In the genomic region with DNA sequence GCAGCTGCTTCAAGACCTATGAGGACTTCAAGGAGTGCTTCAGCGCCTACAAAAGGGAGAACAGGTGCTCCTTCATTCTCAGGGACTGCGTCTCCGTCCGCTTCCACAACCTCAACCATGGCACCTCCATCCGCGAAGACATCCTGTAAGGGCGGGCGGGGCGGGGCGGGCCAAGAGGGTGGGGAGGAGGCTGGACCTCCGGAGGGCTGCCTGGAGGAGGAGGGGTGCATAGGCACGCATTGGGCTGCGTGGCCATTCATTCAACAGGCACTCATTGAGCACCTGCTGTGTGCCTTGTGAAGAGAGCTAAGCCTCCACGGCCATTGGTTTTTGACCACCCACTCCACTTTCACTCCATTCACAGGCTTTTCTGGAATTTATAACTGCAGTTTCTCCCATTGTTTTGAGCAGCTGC, we compare ENCODE assay signal across 1 cellular context.
TF ChIP-seq lines count a peak whose summit lies in the region.

No MANE protein-coding gene starts in this region.

TF ChIP-seq in HepG2, 621 proteins besides CTCF, POLR2A, EP300 and RAD21 (continues in another document):
- TF ChIP-seq GATAD2A (CRISPR knock-in tag; IDR thresholded peaks at IDR 0.05) (no peak), RBAK (CRISPR knock-in tag; IDR thresholded peaks at IDR 0.05) (no peak), ZNF530 (CRISPR knock-in tag; IDR thresholded peaks at IDR 0.05; ENCODE audit: low read depth) (peak; percentile 16; the same call in 1 of the 2 replicates), NR2C2 (CRISPR knock-in tag; IDR thresholded peaks at IDR 0.05; ENCODE audit: borderline replicate concordance) (peak; percentile 15; the same call in 1 of the 2 replicates), EED (CRISPR knock-in tag; IDR thresholded peaks at IDR 0.05) (no peak), NCOR1 (IDR thresholded peaks at IDR 0.05; ENCODE audit: borderline replicate concordance, low read length) (no peak), FOXO1 (CRISPR knock-in tag; IDR thresholded peaks at IDR 0.05) (no peak), DMAP1 (CRISPR knock-in tag; IDR thresholded peaks at IDR 0.05) (no peak), TCF7L2 (IDR thresholded peaks at IDR 0.05; ENCODE audit: low read depth, low read length) (no peak), MAZ (IDR thresholded peaks at IDR 0.05; ENCODE audit: borderline replicate concordance, low read depth, low read length) (no peak), MAZ (CRISPR knock-in tag; IDR thresholded peaks at IDR 0.05; ENCODE audit: low read depth) (no peak), ZMYM2 (CRISPR knock-in tag; IDR thresholded peaks at IDR 0.05) (0 out of 2 replicates have a peak, but pooled peaks have one; percentile 44), ZNF558 (CRISPR knock-in tag; IDR thresholded peaks at IDR 0.05; ENCODE audit: borderline replicate concordance) (peak; percentile 59; the same call in 1 of the 2 replicates), ZBTB7A (CRISPR knock-in tag; IDR thresholded peaks at IDR 0.05) (no peak), ADNP (CRISPR knock-in tag; IDR thresholded peaks at IDR 0.05) (0 out of 2 replicates have a peak, but pooled peaks have one; percentile 51), DNMT3B (CRISPR knock-in tag; conservative IDR thresholded peaks at IDR 0.05) (no peak), ZNF768 (CRISPR knock-in tag; IDR thresholded peaks at IDR 0.05) (peak; percentile 37), LCORL (IDR thresholded peaks at IDR 0.05) (no peak), LCORL (CRISPR knock-in tag; IDR thresholded peaks at IDR 0.05) (no peak), HNRNPLL (IDR thresholded peaks at IDR 0.05; ENCODE audit: low read depth, low read length, poor library complexity, severe bottlenecking) (no peak), SP140L (CRISPR knock-in tag; IDR thresholded peaks at IDR 0.05; ENCODE audit: borderline replicate concordance) (no peak), RFXANK (CRISPR knock-in tag; IDR thresholded peaks at IDR 0.05) (no peak), ZNF101 (CRISPR knock-in tag; IDR thresholded peaks at IDR 0.05; ENCODE audit: borderline replicate concordance, low read depth) (no peak), TEAD3 (CRISPR knock-in tag; optimal IDR thresholded peaks at IDR 0.05; ENCODE audit: borderline replicate concordance) (peak; percentile 2), ZKSCAN8 (CRISPR knock-in tag; IDR thresholded peaks at IDR 0.05; ENCODE audit: borderline replicate concordance) (peak; percentile 84; the same call in 1 of the 2 replicates), SIN3B (IDR thresholded peaks at IDR 0.05; ENCODE audit: low read length) (0 out of 2 replicates have a peak, but pooled peaks have one; percentile 13), KDM2A (CRISPR knock-in tag; IDR thresholded peaks at IDR 0.05; ENCODE audit: borderline replicate concordance, low read depth) (no peak), ZBTB38 (CRISPR knock-in tag; IDR thresholded peaks at IDR 0.05) (peak; percentile 30; the same call in 1 of the 2 replicates), CREM (IDR thresholded peaks at IDR 0.05) (no peak), CREM (CRISPR knock-in tag; IDR thresholded peaks at IDR 0.05) (no peak), ZFP36 (IDR thresholded peaks at IDR 0.05; ENCODE audit: borderline replicate concordance, low read depth, low read length, partially characterized antibody) (peak; percentile 87), ZNF550 (CRISPR knock-in tag; IDR thresholded peaks at IDR 0.05; ENCODE audit: borderline replicate concordance) (0 out of 2 replicates have a peak, but pooled peaks have one; percentile 85), ZNF547 (CRISPR knock-in tag; IDR thresholded peaks at IDR 0.05) (no peak; the same call in 1 of the 2 replicates), MTF2 (CRISPR knock-in tag; IDR thresholded peaks at IDR 0.05; ENCODE audit: borderline replicate concordance) (no peak), FOXC1 (CRISPR knock-in tag; IDR thresholded peaks at IDR 0.05; ENCODE audit: borderline replicate concordance) (no peak), EHMT2 (IDR thresholded peaks at IDR 0.05; ENCODE audit: borderline replicate concordance, low read depth, low read length) (no peak), ZNF749 (CRISPR knock-in tag; IDR thresholded peaks at IDR 0.05; ENCODE audit: borderline replicate concordance) (0 out of 2 replicates have a peak, but pooled peaks have one; percentile 15), ZNF773 (CRISPR knock-in tag; IDR thresholded peaks at IDR 0.05; ENCODE audit: borderline replicate concordance) (peak; percentile 15; the same call in 1 of the 2 replicates), MLLT10 (CRISPR knock-in tag; IDR thresholded peaks at IDR 0.05) (no peak)
- TF ChIP-seq, protein P1, sequence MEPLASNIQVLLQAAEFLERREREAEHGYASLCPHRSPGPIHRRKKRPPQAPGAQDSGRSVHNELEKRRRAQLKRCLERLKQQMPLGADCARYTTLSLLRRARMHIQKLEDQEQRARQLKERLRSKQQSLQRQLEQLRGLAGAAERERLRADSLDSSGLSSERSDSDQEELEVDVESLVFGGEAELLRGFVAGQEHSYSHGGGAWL (CRISPR knock-in tag; IDR thresholded peaks at IDR 0.05): no peak
- TF ChIP-seq, protein P2, sequence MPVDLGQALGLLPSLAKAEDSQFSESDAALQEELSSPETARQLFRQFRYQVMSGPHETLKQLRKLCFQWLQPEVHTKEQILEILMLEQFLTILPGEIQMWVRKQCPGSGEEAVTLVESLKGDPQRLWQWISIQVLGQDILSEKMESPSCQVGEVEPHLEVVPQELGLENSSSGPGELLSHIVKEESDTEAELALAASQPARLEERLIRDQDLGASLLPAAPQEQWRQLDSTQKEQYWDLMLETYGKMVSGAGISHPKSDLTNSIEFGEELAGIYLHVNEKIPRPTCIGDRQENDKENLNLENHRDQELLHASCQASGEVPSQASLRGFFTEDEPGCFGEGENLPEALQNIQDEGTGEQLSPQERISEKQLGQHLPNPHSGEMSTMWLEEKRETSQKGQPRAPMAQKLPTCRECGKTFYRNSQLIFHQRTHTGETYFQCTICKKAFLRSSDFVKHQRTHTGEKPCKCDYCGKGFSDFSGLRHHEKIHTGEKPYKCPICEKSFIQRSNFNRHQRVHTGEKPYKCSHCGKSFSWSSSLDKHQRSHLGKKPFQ (CRISPR knock-in tag; IDR thresholded peaks at IDR 0.05; ENCODE audit: insufficient replicate concordance): no peak
- TF ChIP-seq, protein P3, sequence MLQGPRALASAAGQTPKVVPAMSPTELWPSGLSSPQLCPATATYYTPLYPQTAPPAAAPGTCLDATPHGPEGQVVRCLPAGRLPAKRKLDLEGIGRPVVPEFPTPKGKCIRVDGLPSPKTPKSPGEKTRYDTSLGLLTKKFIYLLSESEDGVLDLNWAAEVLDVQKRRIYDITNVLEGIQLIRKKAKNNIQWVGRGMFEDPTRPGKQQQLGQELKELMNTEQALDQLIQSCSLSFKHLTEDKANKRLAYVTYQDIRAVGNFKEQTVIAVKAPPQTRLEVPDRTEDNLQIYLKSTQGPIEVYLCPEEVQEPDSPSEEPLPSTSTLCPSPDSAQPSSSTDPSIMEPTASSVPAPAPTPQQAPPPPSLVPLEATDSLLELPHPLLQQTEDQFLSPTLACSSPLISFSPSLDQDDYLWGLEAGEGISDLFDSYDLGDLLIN (CRISPR knock-in tag; IDR thresholded peaks at IDR 0.05; ENCODE audit: borderline replicate concordance): no peak
- TF ChIP-seq, protein P4, sequence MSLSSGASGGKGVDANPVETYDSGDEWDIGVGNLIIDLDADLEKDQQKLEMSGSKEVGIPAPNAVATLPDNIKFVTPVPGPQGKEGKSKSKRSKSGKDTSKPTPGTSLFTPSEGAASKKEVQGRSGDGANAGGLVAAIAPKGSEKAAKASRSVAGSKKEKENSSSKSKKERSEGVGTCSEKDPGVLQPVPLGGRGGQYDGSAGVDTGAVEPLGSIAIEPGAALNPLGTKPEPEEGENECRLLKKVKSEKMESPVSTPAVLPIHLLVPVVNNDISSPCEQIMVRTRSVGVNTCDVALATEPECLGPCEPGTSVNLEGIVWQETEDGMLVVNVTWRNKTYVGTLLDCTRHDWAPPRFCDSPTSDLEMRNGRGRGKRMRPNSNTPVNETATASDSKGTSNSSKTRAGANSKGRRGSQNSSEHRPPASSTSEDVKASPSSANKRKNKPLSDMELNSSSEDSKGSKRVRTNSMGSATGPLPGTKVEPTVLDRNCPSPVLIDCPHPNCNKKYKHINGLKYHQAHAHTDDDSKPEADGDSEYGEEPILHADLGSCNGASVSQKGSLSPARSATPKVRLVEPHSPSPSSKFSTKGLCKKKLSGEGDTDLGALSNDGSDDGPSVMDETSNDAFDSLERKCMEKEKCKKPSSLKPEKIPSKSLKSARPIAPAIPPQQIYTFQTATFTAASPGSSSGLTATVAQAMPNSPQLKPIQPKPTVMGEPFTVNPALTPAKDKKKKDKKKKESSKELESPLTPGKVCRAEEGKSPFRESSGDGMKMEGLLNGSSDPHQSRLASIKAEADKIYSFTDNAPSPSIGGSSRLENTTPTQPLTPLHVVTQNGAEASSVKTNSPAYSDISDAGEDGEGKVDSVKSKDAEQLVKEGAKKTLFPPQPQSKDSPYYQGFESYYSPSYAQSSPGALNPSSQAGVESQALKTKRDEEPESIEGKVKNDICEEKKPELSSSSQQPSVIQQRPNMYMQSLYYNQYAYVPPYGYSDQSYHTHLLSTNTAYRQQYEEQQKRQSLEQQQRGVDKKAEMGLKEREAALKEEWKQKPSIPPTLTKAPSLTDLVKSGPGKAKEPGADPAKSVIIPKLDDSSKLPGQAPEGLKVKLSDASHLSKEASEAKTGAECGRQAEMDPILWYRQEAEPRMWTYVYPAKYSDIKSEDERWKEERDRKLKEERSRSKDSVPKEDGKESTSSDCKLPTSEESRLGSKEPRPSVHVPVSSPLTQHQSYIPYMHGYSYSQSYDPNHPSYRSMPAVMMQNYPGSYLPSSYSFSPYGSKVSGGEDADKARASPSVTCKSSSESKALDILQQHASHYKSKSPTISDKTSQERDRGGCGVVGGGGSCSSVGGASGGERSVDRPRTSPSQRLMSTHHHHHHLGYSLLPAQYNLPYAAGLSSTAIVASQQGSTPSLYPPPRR (CRISPR knock-in tag; IDR thresholded peaks at IDR 0.05; ENCODE audit: borderline replicate concordance): no peak
- TF ChIP-seq, protein P5, sequence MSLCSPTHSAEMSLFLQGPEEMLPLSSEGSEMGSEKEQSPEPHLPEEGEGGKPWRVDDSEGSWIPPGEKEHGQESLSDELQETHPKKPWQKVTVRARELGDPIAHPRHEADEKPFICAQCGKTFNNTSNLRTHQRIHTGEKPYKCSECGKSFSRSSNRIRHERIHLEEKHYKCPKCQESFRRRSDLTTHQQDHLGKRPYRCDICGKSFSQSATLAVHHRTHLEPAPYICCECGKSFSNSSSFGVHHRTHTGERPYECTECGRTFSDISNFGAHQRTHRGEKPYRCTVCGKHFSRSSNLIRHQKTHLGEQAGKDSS (CRISPR knock-in tag; IDR thresholded peaks at IDR 0.05; ENCODE audit: borderline replicate concordance, low read depth): 0 out of 2 replicates have a peak, but pooled peaks have one; percentile 5
- TF ChIP-seq, protein P6, sequence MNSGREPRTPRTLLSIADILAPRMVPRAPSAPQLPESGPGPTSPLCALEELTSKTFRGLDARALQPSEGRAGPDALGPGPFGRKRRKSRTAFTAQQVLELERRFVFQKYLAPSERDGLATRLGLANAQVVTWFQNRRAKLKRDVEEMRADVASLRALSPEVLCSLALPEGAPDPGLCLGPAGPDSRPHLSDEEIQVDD (CRISPR knock-in tag; IDR thresholded peaks at IDR 0.05; ENCODE audit: borderline replicate concordance): 0 out of 2 replicates have a peak, but pooled peaks have one; percentile 53
- TF ChIP-seq, protein P7, sequence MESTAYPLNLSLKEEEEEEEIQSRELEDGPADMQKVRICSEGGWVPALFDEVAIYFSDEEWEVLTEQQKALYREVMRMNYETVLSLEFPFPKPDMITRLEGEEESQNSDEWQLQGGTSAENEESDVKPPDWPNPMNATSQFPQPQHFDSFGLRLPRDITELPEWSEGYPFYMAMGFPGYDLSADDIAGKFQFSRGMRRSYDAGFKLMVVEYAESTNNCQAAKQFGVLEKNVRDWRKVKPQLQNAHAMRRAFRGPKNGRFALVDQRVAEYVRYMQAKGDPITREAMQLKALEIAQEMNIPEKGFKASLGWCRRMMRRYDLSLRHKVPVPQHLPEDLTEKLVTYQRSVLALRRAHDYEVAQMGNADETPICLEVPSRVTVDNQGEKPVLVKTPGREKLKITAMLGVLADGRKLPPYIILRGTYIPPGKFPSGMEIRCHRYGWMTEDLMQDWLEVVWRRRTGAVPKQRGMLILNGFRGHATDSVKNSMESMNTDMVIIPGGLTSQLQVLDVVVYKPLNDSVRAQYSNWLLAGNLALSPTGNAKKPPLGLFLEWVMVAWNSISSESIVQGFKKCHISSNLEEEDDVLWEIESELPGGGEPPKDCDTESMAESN (CRISPR knock-in tag; conservative IDR thresholded peaks at IDR 0.05): 0 out of 2 replicates have a peak, but pooled peaks have one; percentile 7
- TF ChIP-seq, protein P8, sequence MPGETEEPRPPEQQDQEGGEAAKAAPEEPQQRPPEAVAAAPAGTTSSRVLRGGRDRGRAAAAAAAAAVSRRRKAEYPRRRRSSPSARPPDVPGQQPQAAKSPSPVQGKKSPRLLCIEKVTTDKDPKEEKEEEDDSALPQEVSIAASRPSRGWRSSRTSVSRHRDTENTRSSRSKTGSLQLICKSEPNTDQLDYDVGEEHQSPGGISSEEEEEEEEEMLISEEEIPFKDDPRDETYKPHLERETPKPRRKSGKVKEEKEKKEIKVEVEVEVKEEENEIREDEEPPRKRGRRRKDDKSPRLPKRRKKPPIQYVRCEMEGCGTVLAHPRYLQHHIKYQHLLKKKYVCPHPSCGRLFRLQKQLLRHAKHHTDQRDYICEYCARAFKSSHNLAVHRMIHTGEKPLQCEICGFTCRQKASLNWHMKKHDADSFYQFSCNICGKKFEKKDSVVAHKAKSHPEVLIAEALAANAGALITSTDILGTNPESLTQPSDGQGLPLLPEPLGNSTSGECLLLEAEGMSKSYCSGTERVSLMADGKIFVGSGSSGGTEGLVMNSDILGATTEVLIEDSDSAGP (CRISPR knock-in tag; IDR thresholded peaks at IDR 0.05; ENCODE audit: borderline replicate concordance): peak; percentile 11; the same call in 1 of the 2 replicates
- TF ChIP-seq, protein P9, sequence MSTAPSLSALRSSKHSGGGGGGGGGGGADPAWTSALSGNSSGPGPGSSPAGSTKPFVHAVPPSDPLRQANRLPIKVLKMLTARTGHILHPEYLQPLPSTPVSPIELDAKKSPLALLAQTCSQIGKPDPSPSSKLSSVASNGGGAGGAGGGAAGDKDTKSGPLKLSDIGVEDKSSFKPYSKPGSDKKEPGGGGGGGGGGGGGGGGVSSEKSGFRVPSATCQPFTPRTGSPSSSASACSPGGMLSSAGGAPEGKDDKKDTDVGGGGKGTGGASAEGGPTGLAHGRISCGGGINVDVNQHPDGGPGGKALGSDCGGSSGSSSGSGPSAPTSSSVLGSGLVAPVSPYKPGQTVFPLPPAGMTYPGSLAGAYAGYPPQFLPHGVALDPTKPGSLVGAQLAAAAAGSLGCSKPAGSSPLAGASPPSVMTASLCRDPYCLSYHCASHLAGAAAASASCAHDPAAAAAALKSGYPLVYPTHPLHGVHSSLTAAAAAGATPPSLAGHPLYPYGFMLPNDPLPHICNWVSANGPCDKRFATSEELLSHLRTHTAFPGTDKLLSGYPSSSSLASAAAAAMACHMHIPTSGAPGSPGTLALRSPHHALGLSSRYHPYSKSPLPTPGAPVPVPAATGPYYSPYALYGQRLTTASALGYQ (CRISPR knock-in tag; IDR thresholded peaks at IDR 0.05): no peak
